In genomic region chr5:107682533-107682932, GRCh38 we compare ENCODE assay signal across 24 cellular contexts. TPM values are rescaled to one million over a fixed set of nuclear protein-coding genes. Genes with fewer than 3 reads are reported as not detected.
DNase-seq lines count a peak whose midpoint lies in the region; ATAC-seq and TF ChIP-seq lines count a peak whose summit lies in the region.
"Had no signal": no experiment of that assay in that cellular context is flagged by ENCODE, and none has a peak within 500 bp of the region (broad histone marks: within the 10 kb centered on the region; RNA-seq: fewer than 3 reads in every experiment).

No MANE protein-coding gene starts in this region.

- DNase-seq in GM23338 (ENCODE audit: low spot score) (no peak), NCI-H146 treated with DMSO at 0.1 percent for 48 hours (lab: John Stamatoyannopoulos, UW; ENCODE audit: unreplicated experiment) (peak; percentile 49), NCI-H345 (lab: John Stamatoyannopoulos, UW) (peak; percentile 60), endodermal cell (no peak), NCI-H446 (lab: John Stamatoyannopoulos, UW) (no peak), T-helper 2 cell (no peak), right atrium auricular region (ENCODE audit: low spot score) (no peak), activated gamma-delta T cell treated with Interleukin-2 at 50 U/mL for 16 hours (no peak)
- DNase-seq: 8988T; ACHN; AML-193; BE2C; CD4-positive, alpha-beta T cell; CD8-positive, alpha-beta memory T cell; DMS79; EL; GDM1; GM23248; H9 had no signal

- H3K4me3 Mint-ChIP-seq in GM23338 (no peak overlapping the region), endodermal cell (no peak overlapping the region)
- H3K4me3 Mint-ChIP-seq: CD14-positive monocyte; CD4-positive, alpha-beta T cell; CD8-positive, alpha-beta memory T cell; H9 had no signal

- H3K9me3 Mint-ChIP-seq in GM23338 (no peaks in the 10 kb centered on the region), endodermal cell (no peaks in the 10 kb centered on the region)
- H3K9me3 Mint-ChIP-seq: CD4-positive, alpha-beta T cell; CD8-positive, alpha-beta memory T cell; H9 had no signal

- H3K9me3 ChIP-seq in endodermal cell (ENCODE audit: control insufficient read depth, low read length) (no peaks in the 10 kb centered on the region), right atrium auricular region (no peaks in the 10 kb centered on the region)
- H3K9me3 ChIP-seq: A549; BE2C; BLaER1 treated with 17β-estradiol and CSF1 and Interleukin-3, amounts not matched to agents 10 nM and 100 nM had no signal

- H3K4me1 Mint-ChIP-seq in GM23338 = peaks cover 7% of the 10 kb centered on the region
- H3K4me1 Mint-ChIP-seq in endodermal cell = peaks cover 24% of the 10 kb centered on the region
- H3K4me1 Mint-ChIP-seq: CD14-positive monocyte; CD8-positive, alpha-beta memory T cell had no signal

- H4K20me1 ChIP-seq in GM23338 (replicated peaks; ENCODE audit: insufficient read depth) = no peaks in the 10 kb centered on the region
- H4K20me1 ChIP-seq: BLaER1 treated with 17β-estradiol and CSF1 and Interleukin-3, amounts not matched to agents 10 nM and 100 nM had no signal

- H3K4me1 ChIP-seq in GM23338 (ENCODE audit: insufficient read depth) (no peaks in the 10 kb centered on the region), endodermal cell (ENCODE audit: control insufficient read depth, insufficient read depth, low read length) (no peaks in the 10 kb centered on the region), right atrium auricular region (no peaks in the 10 kb centered on the region)
- H3K4me1 ChIP-seq: A549; BLaER1 treated with 17β-estradiol and CSF1 and Interleukin-3, amounts not matched to agents 10 nM and 100 nM had no signal

- no peaks in the 10 kb centered on the region for H3K79me2 ChIP-seq in GM23338 (replicated peaks; ENCODE audit: insufficient read depth)

- TF ChIP-seq CTCF in GM23338 (conservative IDR thresholded peaks at IDR 0.05; ENCODE audit: low read depth in 2 of 2) (no peak), endodermal cell (conservative IDR thresholded peaks at IDR 0.05) (no peak), right atrium auricular region (IDR thresholded peaks at IDR 0.05) (no peak)

- no peak overlapping the region for H3K4me3 ChIP-seq in GM23338
- peak overlapping the region; percentile 23 for H3K4me3 ChIP-seq in endodermal cell (ENCODE audit: low read length)
- H3K4me3 ChIP-seq in right atrium auricular region = no peak overlapping the region
- H3K4me3 ChIP-seq: A549; BLaER1 treated with 17β-estradiol and CSF1 and Interleukin-3, amounts not matched to agents 10 nM and 100 nM; GM12878; GM23248 had no signal

- no peaks in the 10 kb centered on the region for H3F3A ChIP-seq in GM23338 (replicated peaks; ENCODE audit: low read depth)

- H3K27me3 Mint-ChIP-seq in GM23338 (ENCODE audit: insufficient read depth, low read depth, poor library complexity) (no peaks in the 10 kb centered on the region), endodermal cell (ENCODE audit: insufficient read depth) (no peaks in the 10 kb centered on the region)

- no peak overlapping the region for H3K9ac ChIP-seq in endodermal cell (ENCODE audit: extremely low read depth, low read length, poor library complexity, severe bottlenecking)
- H3K9ac ChIP-seq: BLaER1 treated with 17β-estradiol and CSF1 and Interleukin-3, amounts not matched to agents 10 nM and 100 nM; GM23248 had no signal

- H3K27me3 ChIP-seq in GM23338 (ENCODE audit: insufficient read depth) (no peaks in the 10 kb centered on the region), endodermal cell (ENCODE audit: control insufficient read depth, insufficient read depth, low read length, poor library complexity, severe bottlenecking) (no peaks in the 10 kb centered on the region), right atrium auricular region (no peaks in the 10 kb centered on the region)
- H3K27me3 ChIP-seq: BE2C; BLaER1 treated with 17β-estradiol and CSF1 and Interleukin-3, amounts not matched to agents 10 nM and 100 nM had no signal

- H3K9me2 ChIP-seq in GM23338 (ENCODE audit: insufficient read depth) = no peaks in the 10 kb centered on the region

- H3K27ac ChIP-seq in GM23338 (ENCODE audit: low read depth) (no peak overlapping the region), endodermal cell (ENCODE audit: low read depth, low read length) (no peak overlapping the region), right atrium auricular region (no peak overlapping the region)
- H3K27ac ChIP-seq: A549; BLaER1 treated with 17β-estradiol and CSF1 and Interleukin-3, amounts not matched to agents 10 nM and 100 nM; GM23248 had no signal

- 0 out of 2 replicates have a peak overlapping the region, but pooled peaks have one; percentile 21 for H2AFZ ChIP-seq in GM23338
- H2AFZ ChIP-seq: GM23248 had no signal

- no peak overlapping the region for H3K4me2 ChIP-seq in GM23338
- H3K4me2 ChIP-seq: A549; BLaER1 treated with 17β-estradiol and CSF1 and Interleukin-3, amounts not matched to agents 10 nM and 100 nM had no signal

- 50 to 90% methylated on average over 2 to 3 of the region's 3 CpGs for WGBS in endodermal cell (ENCODE audit: insufficient coverage in 1 of 2, insufficient read length in 1 of 2), 2 experiments

- no peaks in the 10 kb centered on the region for H3K36me3 Mint-ChIP-seq in GM23338 (ENCODE audit: low read depth)
- no peaks in the 10 kb centered on the region for H3K36me3 Mint-ChIP-seq in endodermal cell (ENCODE audit: low read depth)
- H3K36me3 Mint-ChIP-seq: CD14-positive monocyte; CD8-positive, alpha-beta memory T cell had no signal

- no peaks in the 10 kb centered on the region for H3K36me3 ChIP-seq in GM23338 (ENCODE audit: insufficient read depth)
- H3K36me3 ChIP-seq in endodermal cell (ENCODE audit: control insufficient read depth, insufficient read depth, low read length) = no peaks in the 10 kb centered on the region
- no peaks in the 10 kb centered on the region for H3K36me3 ChIP-seq in right atrium auricular region
- H3K36me3 ChIP-seq: BE2C; BLaER1 treated with 17β-estradiol and CSF1 and Interleukin-3, amounts not matched to agents 10 nM and 100 nM had no signal

- no peak for ATAC-seq in GM23338
- ATAC-seq: A549, GM12878, HCT116 had no signal

- H3K27ac Mint-ChIP-seq in GM23338 (no peak overlapping the region), endodermal cell (no peak overlapping the region)
- H3K27ac Mint-ChIP-seq: CD14-positive monocyte; CD4-positive, alpha-beta T cell; CD8-positive, alpha-beta memory T cell; H9 had no signal

TF ChIP-seq in GM23338, 12 proteins besides CTCF, POLR2A, EP300 and RAD21 (continues in another document):
- TF ChIP-seq CREB1 (CRISPR knock-in tag; IDR thresholded peaks at IDR 0.05; ENCODE audit: low read depth) = no peak

RNA-seq across cellular contexts. Expression of gene EFNA5, which starts 11.8 kb away (rescaled TPM):
- 7.5 and 18.1 TPM in 2 replicates for total RNA-seq in GM23338 (2014; rRNA removed; shearing (Covaris generic))
- polyA plus RNA-seq in GM23338 (2016; fragmentation: Nextera tagmentation; extraction: Ambion mirVana) = 7.4 and 10.1 TPM in 2 replicates
- total RNA-seq in endodermal cell = 10 to 100 TPM; 53.3 to 63.1 TPM
- 26.6 TPM for polyA plus RNA-seq in endodermal cell (2013, experiment 1 of 2)
- 25.5 TPM for polyA plus RNA-seq in endodermal cell (2013, experiment 2 of 2)
- total RNA-seq in right atrium auricular region = 10 to 100 TPM; 17.0 to 19.2 TPM
- total RNA-seq: CD4-positive, alpha-beta T cell; CD8-positive, alpha-beta memory T cell had no signal
- polyA plus RNA-seq: CD14-positive monocyte had no signal

Comparison
In these comparisons a context has a peak if more than half of its experiments do, and no peak if none do; other contexts are left out.
1. DNase-seq: peak in NCI-H146 treated with DMSO at 0.1 percent for 48 hours (single experiment) and NCI-H345 (single experiment); none in GM23338 (single experiment), endodermal cell (single experiment), NCI-H446 (0 of 2), T-helper 2 cell (0 of 5), right atrium auricular region (single experiment) and activated gamma-delta T cell treated with Interleukin-2 at 50 U/mL for 16 hours (single experiment).